Comparison of ENCODE assay signal across 8 cellular contexts in the genomic region with DNA sequence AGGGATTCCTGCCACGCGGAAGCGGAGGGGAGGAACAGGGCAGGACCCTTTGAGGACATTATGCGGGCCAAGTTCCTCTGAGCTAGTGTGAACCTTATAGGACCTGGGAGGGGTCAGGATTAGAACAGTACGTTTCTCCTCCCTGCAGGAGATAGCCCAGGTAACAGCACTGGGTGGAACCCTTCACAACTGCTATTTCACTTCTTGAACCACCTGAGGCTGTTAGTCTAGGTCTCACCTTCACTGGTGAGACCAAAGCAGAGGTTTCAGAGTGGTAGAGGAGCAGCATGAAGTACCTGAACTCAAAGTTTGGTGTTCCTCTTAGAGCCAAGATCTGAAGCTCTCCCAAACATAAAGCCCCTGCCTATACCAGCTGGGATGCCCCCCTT. TPM values are rescaled to one million over a fixed set of nuclear protein-coding genes. Genes with fewer than 3 reads are reported as not detected.
DNase-seq lines count a peak whose midpoint lies in the region; ATAC-seq and TF ChIP-seq lines count a peak whose summit lies in the region.

No MANE protein-coding gene starts in this region.

- H3K36me3 ChIP-seq in smooth muscle cell (ENCODE audit: low read depth) = no peaks in the 10 kb centered on the region

- POLR2A ChIA-PET in activated CD8-positive, alpha-beta T cell treated with anti-CD3 and anti-CD28 coated beads for 36 hours (lab: Charles Lee) = interaction anchor here (0.9 to 3.5 kb wide), 12 partner anchors 8 to 146 kb away, joined by 3 to 38 read pairs (median 9); a partner anchor contains a TSS

- peaks cover 50% of the 10 kb centered on the region for H3K36me3 Mint-ChIP-seq in activated CD8-positive, alpha-beta T cell treated with anti-CD3 and anti-CD28 coated beads for 36 hours (ENCODE audit: low read depth)

- CTCF ChIA-PET in activated CD8-positive, alpha-beta T cell treated with anti-CD3 and anti-CD28 coated beads for 36 hours (lab: Charles Lee) = interaction anchor here (1.1 to 4.0 kb wide), 12 partner anchors 10 to 143 kb away, joined by 3 to 16 read pairs (median 6); a partner anchor contains a TSS

- peak overlapping the region; percentile 60 for H3K9ac ChIP-seq in smooth muscle cell (ENCODE audit: low read depth)

- TF ChIP-seq CTCF in activated CD8-positive, alpha-beta T cell treated with anti-CD3 and anti-CD28 coated beads for 36 hours (IDR thresholded peaks at IDR 0.05) = no peak
- no peak for TF ChIP-seq CTCF in smooth muscle cell (IDR thresholded peaks at IDR 0.05; ENCODE audit: borderline replicate concordance, insufficient read depth, poor library complexity, severe bottlenecking)

- peaks cover 8% of the 10 kb centered on the region for H3K79me2 ChIP-seq in smooth muscle cell (ENCODE audit: low read depth)

- peaks cover 47% of the 10 kb centered on the region for H3K4me1 Mint-ChIP-seq in activated CD8-positive, alpha-beta T cell treated with anti-CD3 and anti-CD28 coated beads for 36 hours (ENCODE audit: low read depth)

- 30% methylated on average over 5 of the region's 5 CpGs for WGBS in smooth muscle cell (ENCODE audit: low lambda C conversion rate)

- no peaks in the 10 kb centered on the region for H3K9me3 Mint-ChIP-seq in activated CD8-positive, alpha-beta T cell treated with anti-CD3 and anti-CD28 coated beads for 36 hours

- H4K20me1 ChIP-seq in smooth muscle cell (ENCODE audit: low read depth) = peaks cover 53% of the 10 kb centered on the region

- no peaks in the 10 kb centered on the region for H3K27me3 Mint-ChIP-seq in activated CD8-positive, alpha-beta T cell treated with anti-CD3 and anti-CD28 coated beads for 36 hours

- H3K27me3 ChIP-seq in smooth muscle cell (ENCODE audit: low read depth) = no peaks in the 10 kb centered on the region

- H3K4me1 ChIP-seq in smooth muscle cell (ENCODE audit: low read depth) = peaks cover 15% of the 10 kb centered on the region

- peak overlapping the region; percentile 89 for H3K4me3 Mint-ChIP-seq in activated CD8-positive, alpha-beta T cell treated with anti-CD3 and anti-CD28 coated beads for 36 hours

- intact Hi-C loops in activated CD8-positive, alpha-beta T cell treated with anti-CD3 and anti-CD28 coated beads for 36 hours (cut with micrococcal nuclease) = loop anchor here (5.0 kb wide), 1 partner anchor 89 kb away; a partner anchor contains a TSS

- peak overlapping the region; percentile 51 for H3K4me3 ChIP-seq in smooth muscle cell

- ATAC-seq in GM21423 (IDR thresholded peaks at IDR 0.05; ENCODE audit: unreplicated experiment) = peak; percentile 2
- ATAC-seq in activated CD8-positive, alpha-beta T cell treated with anti-CD3 and anti-CD28 coated beads for 36 hours = peak; percentile 2
- no peak for ATAC-seq in GM18519 (IDR thresholded peaks at IDR 0.05; ENCODE audit: low FRiP score, unreplicated experiment)
- no peak for ATAC-seq in GM18520 (IDR thresholded peaks at IDR 0.05; ENCODE audit: unreplicated experiment)

- H2AFZ ChIP-seq in smooth muscle cell (ENCODE audit: low read depth) = no peak overlapping the region

- H3K27ac Mint-ChIP-seq in activated CD8-positive, alpha-beta T cell treated with anti-CD3 and anti-CD28 coated beads for 36 hours = peak overlapping the region; percentile 98

- H3F3A ChIP-seq in smooth muscle cell (ENCODE audit: low read depth) = peaks cover 15% of the 10 kb centered on the region

- no peaks in the 10 kb centered on the region for H3K9me3 ChIP-seq in smooth muscle cell (replicated peaks; ENCODE audit: low read depth)

- no peak for DNase-seq in activated CD8-positive, alpha-beta T cell treated with anti-CD3 and anti-CD28 coated beads for 36 hours
- DNase-seq in iPS DF 19.7 (ENCODE audit: low read depth, low spot score) (peak; percentile 17), smooth muscle cell (lab: John Stamatoyannopoulos, UW; ENCODE audit: unreplicated experiment) (no peak), NCI-H187 (lab: John Stamatoyannopoulos, UW) (no peak), NCI-H748 treated with DMSO at 0.1 percent for 48 hours (lab: John Stamatoyannopoulos, UW) (no peak)

- peak overlapping the region; percentile 82 for H3K27ac ChIP-seq in smooth muscle cell (ENCODE audit: low read depth)

- peak overlapping the region; percentile 89 for H3K4me2 ChIP-seq in smooth muscle cell

RNA-seq across cellular contexts. Expression of a gene that starts 0.8 kb away (rescaled TPM):
- 10 to 100 TPM; 19.6 to 20.3 TPM for total RNA-seq in activated CD8-positive, alpha-beta T cell treated with anti-CD3 and anti-CD28 coated beads for 36 hours
- total RNA-seq in smooth muscle cell = not detected in 2 replicates
- polyA plus RNA-seq in smooth muscle cell = 3.4 and 4.1 TPM in 2 replicates

RNA-seq across cellular contexts. Expression of a gene that starts 9.0 kb away (rescaled TPM):
- total RNA-seq in activated CD8-positive, alpha-beta T cell treated with anti-CD3 and anti-CD28 coated beads for 36 hours = 10 to 100 TPM; 47.8 to 49.5 TPM
- 44.6 and 61.4 TPM in 2 replicates for total RNA-seq in smooth muscle cell
- 144 and 146 TPM in 2 replicates for polyA plus RNA-seq in smooth muscle cell

RNA-seq across cellular contexts. Expression of a gene that starts 16.1 kb away (rescaled TPM):
- total RNA-seq in activated CD8-positive, alpha-beta T cell treated with anti-CD3 and anti-CD28 coated beads for 36 hours = 10 to 100 TPM; 24.9 TPM
- 11.5 and 19.0 TPM in 2 replicates for total RNA-seq in smooth muscle cell
- 18.8 and 28.3 TPM in 2 replicates for polyA plus RNA-seq in smooth muscle cell

RNA-seq across cellular contexts. Expression of a gene that starts 16.3 kb away (rescaled TPM):
- 10 to 100 TPM; 72.9 to 73.6 TPM for total RNA-seq in activated CD8-positive, alpha-beta T cell treated with anti-CD3 and anti-CD28 coated beads for 36 hours
- 38.1 and 42.7 TPM in 2 replicates for total RNA-seq in smooth muscle cell
- polyA plus RNA-seq in smooth muscle cell = 75.4 and 82.9 TPM in 2 replicates

Comparison
In these comparisons a context has a peak if more than half of its experiments do, and no peak if none do; other contexts are left out.
1. ATAC-seq: peak in GM21423 (single experiment) and activated CD8-positive, alpha-beta T cell treated with anti-CD3 and anti-CD28 coated beads for 36 hours (single experiment); none in GM18519 (single experiment) and GM18520 (single experiment).
2. RNA of a gene that starts 0.8 kb away (total RNA-seq): 19.6 to 20.3 TPM in activated CD8-positive, alpha-beta T cell treated with anti-CD3 and anti-CD28 coated beads for 36 hours; not detected in smooth muscle cell; every median in the first group is over 10 times any median in the second.